ENCODE assay signal across 8 cellular contexts in the genomic region with DNA sequence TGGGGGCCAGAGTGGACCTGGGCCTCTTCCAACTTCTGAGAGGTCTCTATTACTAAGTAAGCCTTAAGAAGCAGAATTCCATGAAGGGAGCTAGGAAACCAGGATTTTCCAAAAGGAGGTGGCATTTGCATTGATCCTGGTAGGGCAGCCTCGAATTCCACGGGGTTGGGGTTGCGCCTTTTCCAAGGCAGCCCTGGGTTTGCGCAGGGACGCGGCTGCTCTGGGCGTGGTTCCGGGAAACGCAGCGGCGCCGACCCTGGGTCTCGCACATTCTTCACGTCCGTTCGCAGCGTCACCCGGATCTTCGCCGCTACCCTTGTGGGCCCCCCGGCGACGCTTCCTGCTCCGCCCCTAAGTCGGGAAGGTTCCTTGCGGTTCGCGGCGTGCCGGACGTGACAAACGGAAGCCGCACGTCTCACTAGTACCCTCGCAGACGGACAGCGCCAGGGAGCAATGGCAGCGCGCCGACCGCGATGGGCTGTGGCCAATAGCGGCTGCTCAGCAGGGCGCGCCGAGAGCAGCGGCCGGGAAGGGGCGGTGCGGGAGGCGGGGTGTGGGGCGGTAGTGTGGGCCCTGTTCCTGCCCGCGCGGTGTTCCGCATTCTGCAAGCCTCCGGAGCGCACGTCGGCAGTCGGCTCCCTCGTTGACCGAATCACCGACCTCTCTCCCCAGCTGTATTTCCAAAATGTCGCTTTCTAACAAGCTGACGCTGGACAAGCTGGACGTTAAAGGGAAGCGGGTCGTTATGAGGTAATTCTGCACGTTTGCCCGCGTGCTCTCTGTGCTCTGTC. TPM values are rescaled to one million over a fixed set of nuclear protein-coding genes. Genes with fewer than 3 reads are reported as not detected.
DNase-seq lines count a peak whose midpoint lies in the region; ATAC-seq and TF ChIP-seq lines count a peak whose summit lies in the region.

A gene (plus strand): TSS at position 593 of the 791 bp plus-strand sequence. CDS start 93 bp downstream, at position 686.

- peak within 1 kb of the TSS; percentile 92 for H3K27ac ChIP-seq in adipose tissue (ENCODE audit: low read depth, low read length)

- peak; percentile 97 for ATAC-seq in HG02798 (IDR thresholded peaks at IDR 0.05; ENCODE audit: poor library complexity, unreplicated experiment)

- peaks cover 8% of the 10 kb centered on the region for H3K9me3 Mint-ChIP-seq in type B pancreatic cell

- no peak for TF ChIP-seq CTCF in GM12875 (IDR thresholded peaks at IDR 0.05; ENCODE audit: borderline replicate concordance, insufficient read depth, low read depth, low read length)
- no peak for TF ChIP-seq CTCF in type B pancreatic cell (conservative IDR thresholded peaks at IDR 0.05)

- H3K4me3 Mint-ChIP-seq in type B pancreatic cell: peak within 1 kb of the TSS; percentile 88

- H3K36me3 Mint-ChIP-seq in type B pancreatic cell: peaks cover 4% of the 10 kb centered on the region

- 0 to 28% (median 1%) methylated on average over 49 to 72 of the region's 72 CpGs for WGBS in adipose tissue, 3 donors

- peaks cover 24% of the 10 kb centered on the region for H3K4me1 Mint-ChIP-seq in type B pancreatic cell (ENCODE audit: unreplicated experiment)

- H3K4me3 ChIP-seq in GM12875 (ENCODE audit: low read depth, low read length): peak within 1 kb of the TSS; percentile 81

- DNase-seq in NCI-H1436 (lab: John Stamatoyannopoulos, UW): peak; percentile 97
- DNase-seq in T follicular helper cell (ENCODE audit: low read depth): peak; percentile 88
- peak; percentile 97 for DNase-seq in cardiac septum (ENCODE audit: low spot score)
- peak; percentile 91 for DNase-seq in pons (ENCODE audit: low spot score)
- peak; percentile 91 for DNase-seq in type B pancreatic cell (ENCODE audit: extremely low spot score, unreplicated experiment)

- H3K27me3 Mint-ChIP-seq in type B pancreatic cell: no peaks in the 10 kb centered on the region

- peak within 1 kb of the TSS; percentile 88 for H3K27ac Mint-ChIP-seq in type B pancreatic cell

- intact Hi-C loops in cardiac septum (cut with DNase I): loop anchor here (2.0 kb wide), 1 partner anchor 193 kb away; a partner anchor contains a TSS

RNA-seq across cellular contexts. Expression of the gene that starts here (rescaled TPM):
- polyA plus RNA-seq in adipose tissue: 100 to 1,000 TPM in 2 of 3 donors, 10 to 100 TPM in 1; 63.5 to 217 (median 145) TPM
- total RNA-seq in cardiac septum: 399 TPM
- total RNA-seq in type B pancreatic cell (ENCODE audit: low replicate concordance): 203 and 228 TPM in 2 replicates

Comparison
In these comparisons a context has a peak if more than half of its experiments do, and no peak if none do; other contexts are left out.
1. Peak in every context shown above with its lines: DNase-seq, ATAC-seq, H3K4me3 ChIP-seq and H3K27ac ChIP-seq.